In the genomic region with DNA sequence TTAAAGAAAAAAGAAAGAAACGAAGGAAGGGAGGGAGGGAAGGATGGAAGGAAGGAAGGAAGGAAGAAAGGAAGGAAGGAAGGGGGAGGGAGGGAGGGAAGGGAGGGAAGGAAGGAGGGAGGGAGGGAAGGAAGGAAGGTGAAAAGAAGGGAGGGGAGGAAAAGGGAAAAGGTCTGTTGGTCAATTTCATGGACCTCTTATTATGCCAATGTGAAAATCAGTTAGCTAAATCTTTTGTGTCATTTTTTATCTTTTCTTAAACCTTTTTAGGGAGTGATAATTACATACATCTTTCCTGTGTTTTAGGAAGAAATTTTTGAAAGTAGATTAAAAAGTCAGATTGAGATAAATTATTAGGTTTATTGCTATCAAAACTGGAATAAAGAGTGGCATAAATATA, we compare ENCODE assay signal across 23 cellular contexts.
"Had no signal": no experiment of that assay in that cellular context is flagged by ENCODE, and none has a peak within 500 bp of the region (broad histone marks: within the 10 kb centered on the region; RNA-seq: fewer than 3 reads in every experiment).

No MANE protein-coding gene starts in this region.

- H3K27ac ChIP-seq: body of pancreas, prostate gland, upper lobe of right lung had no signal

- H3K27ac Mint-ChIP-seq: activated CD4-positive, alpha-beta memory T cell treated with anti-CD3 and anti-CD28 coated beads, Interleukin-2, amount 10 ng/mL, durations not matched to agents 7 days and 5 days; activated naive CD8-positive, alpha-beta T cell treated with anti-CD3 and anti-CD28 coated beads, Interleukin-2, amount 10 ng/mL, durations not matched to agents 7 days and 5 days; activated T-helper 17 cell treated with anti-CD3 and anti-CD28 coated beads, Interleukin-2, amount 50 U/mL, for 72 hours; endodermal cell; stimulated activated effector memory CD8-positive, alpha-beta T cell treated with anti-CD3 and anti-CD28 coated beads, Interleukin-12 subunit alpha, Interleukin-12 subunit beta, amount 100 ng/mL, for 72 hours had no signal

- H3K27me3 Mint-ChIP-seq: activated naive CD8-positive, alpha-beta T cell treated with anti-CD3 and anti-CD28 coated beads, Interleukin-2, amount 10 ng/mL, durations not matched to agents 7 days and 5 days had no signal

- DNase-seq: activated CD4-positive, alpha-beta memory T cell treated with anti-CD3 and anti-CD28 coated beads, Interleukin-2, amount 10 ng/mL, durations not matched to agents 7 days and 5 days; activated CD4-positive, alpha-beta T cell treated with anti-CD3 and anti-CD28 coated beads for 48 hours; activated CD4-positive, CD25-positive, alpha-beta regulatory T cell; activated naive CD4-positive, alpha-beta T cell; activated naive CD8-positive, alpha-beta T cell treated with anti-CD3 and anti-CD28 coated beads, Interleukin-2, amount 10 ng/mL, durations not matched to agents 7 days and 5 days; activated T-cell treated with anti-CD3 and anti-CD28 coated beads, Interleukin-2, amount 50 U/mL, for 1 hour; amygdala; body of pancreas; endodermal cell; foreskin melanocyte; glutamatergic neuron; hippocampal formation; left colon; right cardiac atrium; small intestine; stimulated activated CD4-positive, alpha-beta T cell treated with anti-CD3 and anti-CD28 coated beads, Interleukin-4, amount 100 ng/mL, for 24 hours; T1000; upper lobe of right lung had no signal

- H3K36me3 ChIP-seq: prostate gland, upper lobe of right lung had no signal

- H3K9me3 Mint-ChIP-seq: activated CD4-positive, alpha-beta memory T cell treated with anti-CD3 and anti-CD28 coated beads, Interleukin-2, amount 10 ng/mL, durations not matched to agents 7 days and 5 days; activated naive CD8-positive, alpha-beta T cell treated with anti-CD3 and anti-CD28 coated beads, Interleukin-2, amount 10 ng/mL, durations not matched to agents 7 days and 5 days; endodermal cell; neural crest cell had no signal

- H3K4me1 ChIP-seq: body of pancreas, prostate gland, upper lobe of right lung had no signal

- H3K27me3 ChIP-seq: body of pancreas, upper lobe of right lung had no signal

- H3K4me3 Mint-ChIP-seq: activated CD4-positive, alpha-beta memory T cell treated with anti-CD3 and anti-CD28 coated beads, Interleukin-2, amount 10 ng/mL, durations not matched to agents 7 days and 5 days; activated naive CD8-positive, alpha-beta T cell treated with anti-CD3 and anti-CD28 coated beads, Interleukin-2, amount 10 ng/mL, durations not matched to agents 7 days and 5 days; activated T-helper 17 cell treated with anti-CD3 and anti-CD28 coated beads, Interleukin-2, amount 50 U/mL, for 72 hours; endodermal cell; neural crest cell; stimulated activated effector memory CD8-positive, alpha-beta T cell treated with anti-CD3 and anti-CD28 coated beads, Interleukin-12 subunit alpha, Interleukin-12 subunit beta, amount 100 ng/mL, for 72 hours had no signal

- H3K9me3 ChIP-seq: body of pancreas, prostate gland, upper lobe of right lung had no signal

- H3K4me1 Mint-ChIP-seq: activated CD4-positive, alpha-beta memory T cell treated with anti-CD3 and anti-CD28 coated beads, Interleukin-2, amount 10 ng/mL, durations not matched to agents 7 days and 5 days; activated naive CD8-positive, alpha-beta T cell treated with anti-CD3 and anti-CD28 coated beads, Interleukin-2, amount 10 ng/mL, durations not matched to agents 7 days and 5 days had no signal

- H3K36me3 Mint-ChIP-seq: activated naive CD8-positive, alpha-beta T cell treated with anti-CD3 and anti-CD28 coated beads, Interleukin-2, amount 10 ng/mL, durations not matched to agents 7 days and 5 days; stimulated activated effector memory CD8-positive, alpha-beta T cell treated with anti-CD3 and anti-CD28 coated beads, Interleukin-12 subunit alpha, Interleukin-12 subunit beta, amount 100 ng/mL, for 72 hours had no signal

- ATAC-seq: body of pancreas, right cardiac atrium had no signal

- H3K4me3 ChIP-seq: body of pancreas, lung, prostate gland, upper lobe of right lung had no signal
